15 cellular contexts compared by ENCODE assay signal in genomic region chr14:55540847-55541773, GRCh38. TPM values are rescaled to one million over a fixed set of nuclear protein-coding genes. Genes with fewer than 3 reads are reported as not detected.
DNase-seq lines count a peak whose midpoint lies in the region; ATAC-seq and TF ChIP-seq lines count a peak whose summit lies in the region.
"Had no signal": no experiment of that assay in that cellular context is flagged by ENCODE, and none has a peak within 500 bp of the region (broad histone marks: within the 10 kb centered on the region; RNA-seq: fewer than 3 reads in every experiment).

No MANE protein-coding gene starts in this region.

- intact Hi-C loops in Panc1 (cut with micrococcal nuclease; ENCODE audit: unreplicated experiment) (no loop called here), lower lobe of right lung (cut with DNase I) (no loop called here)

- H3K27me3 ChIP-seq in GM23248 (replicated peaks; ENCODE audit: insufficient read depth) (no peaks in the 10 kb centered on the region), Panc1 (ENCODE audit: control insufficient read depth, insufficient read depth, low read length) (no peaks in the 10 kb centered on the region), lower lobe of right lung (ENCODE audit: low read depth) (no peaks in the 10 kb centered on the region)
- H3K27me3 ChIP-seq: adrenal gland, right atrium auricular region had no signal

- H3K9ac ChIP-seq in GM23248, result no peak overlapping the region

- no peaks in the 10 kb centered on the region for H3F3A ChIP-seq in GM23248 (ENCODE audit: insufficient read depth)

- no peaks in the 10 kb centered on the region for H3K79me2 ChIP-seq in GM23248 (ENCODE audit: insufficient read depth)

- H3K4me2 ChIP-seq in GM23248 (ENCODE audit: unreplicated experiment), result peak overlapping the region; percentile 13

- ATAC-seq in Panc1, result peak; percentile 81
- ATAC-seq in HG03521 (IDR thresholded peaks at IDR 0.05; ENCODE audit: unreplicated experiment), result no peak
- ATAC-seq in lower lobe of right lung, result no peak
- ATAC-seq: effector memory CD8-positive, alpha-beta T cell; left colon had no signal

- H2AFZ ChIP-seq in GM23248, result no peak overlapping the region

- TF ChIP-seq CTCF in Panc1 (IDR thresholded peaks at IDR 0.05) (no peak), epithelial cell of esophagus (IDR thresholded peaks at IDR 0.05; ENCODE audit: insufficient read depth, low read depth, low read length, missing control alignments) (no peak), lower lobe of right lung (IDR thresholded peaks at IDR 0.05) (no peak)

- no peak overlapping the region for H3K4me3 ChIP-seq in GM23248
- H3K4me3 ChIP-seq in Panc1 (ENCODE audit: low read depth in 2 of 2, low read length in 2 of 2), result no peak overlapping the region
- H3K4me3 ChIP-seq in epithelial cell of esophagus (ENCODE audit: low read length), result no peak overlapping the region
- no peak overlapping the region for H3K4me3 ChIP-seq in lower lobe of right lung
- H3K4me3 ChIP-seq: adrenal gland, right atrium auricular region had no signal

- POLR2A ChIA-PET in Panc1 (lab: Charles Lee), result interaction anchor here (0.6 kb wide), 1 partner anchor 266 kb away, joined by 3 read pairs; no protein-coding TSS in a partner anchor

- no peaks in the 10 kb centered on the region for H3K9me3 ChIP-seq in GM23248 (ENCODE audit: low read depth)
- peaks cover 6% of the 10 kb centered on the region; the same call in 1 of the 2 replicates for H3K9me3 ChIP-seq in Panc1 (ENCODE audit: control insufficient read depth, insufficient read depth, low read depth, low read length)
- peaks cover 10% of the 10 kb centered on the region for H3K9me3 ChIP-seq in lower lobe of right lung
- H3K9me3 ChIP-seq: adrenal gland had no signal

- CTCF ChIA-PET in Panc1 (lab: Charles Lee), result no interaction called here

- BruUV-seq in Panc1 (replicated peaks; lab: Mats Ljungman, UMichigan), result no TSS peak

- H3K9me2 ChIP-seq in GM23248 (ENCODE audit: insufficient read depth), result no peaks in the 10 kb centered on the region

- H3K4me1 ChIP-seq in GM23248 (ENCODE audit: insufficient read depth) (peaks cover 15% of the 10 kb centered on the region), Panc1 (ENCODE audit: control insufficient read depth, insufficient read depth, low read length) (peaks cover 22% of the 10 kb centered on the region), lower lobe of right lung (no peaks in the 10 kb centered on the region)
- H3K4me1 ChIP-seq: right atrium auricular region had no signal

- peak; percentile 60 for DNase-seq in GM23248
- DNase-seq in Panc1 (ENCODE audit: low read depth, low spot score), result no peak
- peak; percentile 70 for DNase-seq in epithelial cell of esophagus (ENCODE audit: low read depth)
- DNase-seq in renal cortical epithelial cell (ENCODE audit: low read depth), result peak; percentile 25
- DNase-seq in NCI-H446 (lab: John Stamatoyannopoulos, UW), result no peak
- DNase-seq in lower lobe of right lung, result no peak
- DNase-seq: adrenal gland; effector memory CD8-positive, alpha-beta T cell; left colon; NCI-H2029 treated with DMSO at 0.1 percent for 48 hours; NCI-H510A; SHP77 treated with DMSO at 0.1 percent for 48 hours had no signal

- H3K27ac ChIP-seq in GM23248 (no peak overlapping the region), Panc1 (ENCODE audit: low read length) (peak overlapping the region; percentile 89), lower lobe of right lung (no peak overlapping the region)
- H3K27ac ChIP-seq: HL-60, right atrium auricular region had no signal

- no peaks in the 10 kb centered on the region for H3K36me3 ChIP-seq in GM23248 (ENCODE audit: low read depth)
- no peaks in the 10 kb centered on the region for H3K36me3 ChIP-seq in Panc1 (ENCODE audit: control insufficient read depth, insufficient read depth, low read length)
- no peaks in the 10 kb centered on the region for H3K36me3 ChIP-seq in lower lobe of right lung
- H3K36me3 ChIP-seq: adrenal gland, right atrium auricular region had no signal

- H4K20me1 ChIP-seq in GM23248 (ENCODE audit: insufficient read depth), result no peaks in the 10 kb centered on the region

- in situ Hi-C loops in GM23248 (cut with MboI), result no loop called here
- in situ Hi-C loops in Panc1 (cut with HindIII; ENCODE audit: low pct_unique_long_range_greater_than_20kb, low sequenced_read_pairs), result no loop called here

- 88 to 90% methylated on average over 5 of the region's 5 CpGs for WGBS in GM23248 (ENCODE audit: low coverage in 1 of 2, low lambda C conversion rate in 2 of 2, missing lambda C conversion rate in 2 of 2), 2 experiments

RNA-seq across cellular contexts. Expression of gene KTN1, which starts 38.9 kb away (rescaled TPM):
- total RNA-seq in GM23248 (2014; rRNA removed; shearing (Covaris generic)), result 116 and 119 TPM in 2 replicates
- polyA plus RNA-seq in GM23248 (2016; fragmentation: Nextera tagmentation; extraction: Ambion mirVana), result 204 and 225 TPM in 2 replicates
- total RNA-seq in Panc1 (2021; ENCODE audit: unreplicated experiment), result 310 TPM
- 139 TPM for polyA plus RNA-seq in Panc1 (2012; ENCODE audit: insufficient read length)
- 208 and 317 TPM in 2 replicates for total RNA-seq in renal cortical epithelial cell
- total RNA-seq in lower lobe of right lung, result 164 TPM

Comparison
In these comparisons a context has a peak if more than half of its experiments do, and no peak if none do; other contexts are left out.
1. DNase-seq: peak in GM23248 (single experiment), epithelial cell of esophagus (single experiment) and renal cortical epithelial cell (single experiment); none in Panc1 (single experiment), NCI-H446 (0 of 2) and lower lobe of right lung (single experiment).